Comparison of ENCODE assay signal across 17 cellular contexts in the genomic region with DNA sequence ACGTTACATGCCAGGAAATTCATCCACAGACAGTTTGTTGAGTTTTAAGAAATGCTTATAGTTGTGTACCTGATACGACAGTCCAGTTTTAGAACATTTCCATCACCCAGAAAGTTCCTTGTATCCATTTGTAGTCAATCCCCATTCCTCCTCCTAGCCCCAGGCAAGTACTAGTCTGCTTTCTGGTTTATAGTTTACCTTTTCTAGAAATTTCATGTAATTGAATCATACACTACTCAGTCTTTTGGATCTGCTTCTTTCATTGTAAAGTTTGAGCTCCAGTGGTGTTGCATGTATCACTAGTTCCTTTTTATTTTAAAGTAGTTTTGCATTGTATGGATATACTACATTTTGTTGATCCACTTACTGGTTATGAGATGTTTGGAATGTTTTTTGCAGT.
DNase-seq lines count a peak whose midpoint lies in the region; ATAC-seq and TF ChIP-seq lines count a peak whose summit lies in the region.
"Had no signal": no experiment of that assay in that cellular context is flagged by ENCODE, and none has a peak within 500 bp of the region (broad histone marks: within the 10 kb centered on the region; RNA-seq: fewer than 3 reads in every experiment).

No MANE protein-coding gene starts in this region.

- H3K27ac ChIP-seq in body of pancreas, result peak overlapping the region in 3 of 4 donors; percentile 89 to 96 (median 95)
- H3K27ac ChIP-seq in layer of hippocampus (ENCODE audit: low read depth, low read length), result peak overlapping the region; percentile 75
- peak overlapping the region; percentile 97 for H3K27ac ChIP-seq in smooth muscle cell (ENCODE audit: low read depth)
- H3K27ac ChIP-seq: BLaER1 treated with 17β-estradiol and CSF1 and Interleukin-3, amounts not matched to agents 10 nM and 100 nM had no signal

- H3K79me2 ChIP-seq in smooth muscle cell (ENCODE audit: low read depth), result peaks cover 82% of the 10 kb centered on the region

- H4K20me1 ChIP-seq in smooth muscle cell (ENCODE audit: low read depth), result peaks cover 10% of the 10 kb centered on the region
- H4K20me1 ChIP-seq: BLaER1 treated with 17β-estradiol and CSF1 and Interleukin-3, amounts not matched to agents 10 nM and 100 nM had no signal

- H3K4me1 Mint-ChIP-seq in HFFc6 (ENCODE audit: low read depth), result peaks cover 84% of the 10 kb centered on the region
- H3K4me1 Mint-ChIP-seq: endodermal cell; stimulated activated effector memory CD8-positive, alpha-beta T cell treated with anti-CD3 and anti-CD28 coated beads, Interleukin-12 subunit alpha, Interleukin-12 subunit beta, amount 100 ng/mL, for 72 hours had no signal

- H3K4me3 ChIP-seq in body of pancreas (no peak overlapping the region), smooth muscle cell (no peak overlapping the region)
- H3K4me3 ChIP-seq: BLaER1 treated with 17β-estradiol and CSF1 and Interleukin-3, amounts not matched to agents 10 nM and 100 nM had no signal

- H3K4me1 ChIP-seq in body of pancreas, result peaks cover 80% of the 10 kb centered on the region
- peaks cover 15% of the 10 kb centered on the region for H3K4me1 ChIP-seq in smooth muscle cell (ENCODE audit: low read depth)

- DNase-seq in HFFc6 (peak; percentile 20), body of pancreas (no peak), smooth muscle cell (lab: John Stamatoyannopoulos, UW; ENCODE audit: unreplicated experiment) (no peak), NCI-H2171 (lab: John Stamatoyannopoulos, UW) (no peak), HUDEP-2 (lab: John Stamatoyannopoulos, UW; ENCODE audit: unreplicated experiment in 76 of 76) (no peak), COR-L47 (lab: John Stamatoyannopoulos, UW) (no peak)
- DNase-seq: activated CD4-positive, alpha-beta T cell treated with anti-CD3 and anti-CD28 coated beads, Interleukin-2, amount 10 ng/mL, durations not matched to agents 24 days and 14 days; endodermal cell; MM.1S; posterior cingulate gyrus; stimulated activated CD4-positive, alpha-beta T cell treated with anti-CD3 and anti-CD28 coated beads, Interleukin-4, amount 100 ng/mL, for 1 hour; T-helper 1 cell had no signal

- H3K27me3 ChIP-seq in body of pancreas (no peaks in the 10 kb centered on the region), layer of hippocampus (ENCODE audit: control insufficient read depth, insufficient read depth, low read length) (no peaks in the 10 kb centered on the region), smooth muscle cell (ENCODE audit: low read depth) (no peaks in the 10 kb centered on the region)
- H3K27me3 ChIP-seq: BLaER1 treated with 17β-estradiol and CSF1 and Interleukin-3, amounts not matched to agents 10 nM and 100 nM had no signal

- H3K9me3 ChIP-seq in body of pancreas (no peaks in the 10 kb centered on the region), smooth muscle cell (replicated peaks; ENCODE audit: low read depth) (no peaks in the 10 kb centered on the region)
- H3K9me3 ChIP-seq: BLaER1 treated with 17β-estradiol and CSF1 and Interleukin-3, amounts not matched to agents 10 nM and 100 nM had no signal

- H3K27me3 Mint-ChIP-seq in HFFc6 (ENCODE audit: insufficient read depth), result peaks cover 2% of the 10 kb centered on the region; the same call in 1 of the 2 replicates
- H3K27me3 Mint-ChIP-seq: activated CD4-positive, alpha-beta T cell treated with anti-CD3 and anti-CD28 coated beads, Interleukin-2, amount 10 ng/mL, durations not matched to agents 24 days and 14 days had no signal

- H3F3A ChIP-seq in smooth muscle cell (ENCODE audit: low read depth), result peaks cover 63% of the 10 kb centered on the region

- H3K36me3 ChIP-seq in body of pancreas (replicated peaks in 1 of 2; ENCODE audit: insufficient read depth in 1 of 2, low read depth in 2 of 2) (peaks cover 0 to 8% of the 10 kb centered on the region in 2 donors), smooth muscle cell (ENCODE audit: low read depth) (no peaks in the 10 kb centered on the region)

- H2AFZ ChIP-seq in smooth muscle cell (ENCODE audit: low read depth), result no peak overlapping the region

- intact Hi-C loops in body of pancreas (cut with DNase I), result no loop called here

- TF ChIP-seq CTCF in HFFc6 (IDR thresholded peaks at IDR 0.05) (no peak), body of pancreas (IDR thresholded peaks at IDR 0.05) (no peak), smooth muscle cell (IDR thresholded peaks at IDR 0.05; ENCODE audit: borderline replicate concordance, insufficient read depth, poor library complexity, severe bottlenecking) (no peak)

- H3K9me3 Mint-ChIP-seq in HFFc6, result no peaks in the 10 kb centered on the region
- H3K9me3 Mint-ChIP-seq: activated CD4-positive, alpha-beta T cell treated with anti-CD3 and anti-CD28 coated beads, Interleukin-2, amount 10 ng/mL, durations not matched to agents 24 days and 14 days; activated T-helper 1 cell treated with anti-CD3 and anti-CD28 coated beads, Interleukin-12 subunit alpha, Interleukin-12 subunit beta, Interleukin-2, Interleukin-4 antibody, amounts not matched to agents 30 ng/mL and 10 ng/mL and 1 ng/mL, durations not matched to agents 14 hours and 24 hours and 36 hours; endodermal cell; stimulated activated effector memory CD8-positive, alpha-beta T cell treated with anti-CD3 and anti-CD28 coated beads, Interleukin-12 subunit alpha, Interleukin-12 subunit beta, amount 100 ng/mL, for 72 hours had no signal

- H3K4me3 Mint-ChIP-seq in HFFc6, result peak overlapping the region; percentile 86
- H3K4me3 Mint-ChIP-seq: activated T-helper 1 cell treated with anti-CD3 and anti-CD28 coated beads, Interleukin-12 subunit alpha, Interleukin-12 subunit beta, Interleukin-2, Interleukin-4 antibody, amounts not matched to agents 30 ng/mL and 10 ng/mL and 1 ng/mL, durations not matched to agents 14 hours and 24 hours and 36 hours; endodermal cell; stimulated activated effector memory CD8-positive, alpha-beta T cell treated with anti-CD3 and anti-CD28 coated beads, Interleukin-12 subunit alpha, Interleukin-12 subunit beta, amount 100 ng/mL, for 72 hours had no signal

- WGBS in body of pancreas, 2 donors, result 94 to 100% methylated on average over 2 of the region's 2 CpGs
- 68% methylated on average over 2 of the region's 2 CpGs for WGBS in smooth muscle cell (ENCODE audit: low lambda C conversion rate)

- H3K36me3 Mint-ChIP-seq in HFFc6 (ENCODE audit: low read depth), result peaks cover 67% of the 10 kb centered on the region

- H3K27ac Mint-ChIP-seq in HFFc6, result peak overlapping the region; percentile 100
- H3K27ac Mint-ChIP-seq: activated T-helper 1 cell treated with anti-CD3 and anti-CD28 coated beads, Interleukin-12 subunit alpha, Interleukin-12 subunit beta, Interleukin-2, Interleukin-4 antibody, amounts not matched to agents 30 ng/mL and 10 ng/mL and 1 ng/mL, durations not matched to agents 14 hours and 24 hours and 36 hours; endodermal cell; stimulated activated effector memory CD8-positive, alpha-beta T cell treated with anti-CD3 and anti-CD28 coated beads, Interleukin-12 subunit alpha, Interleukin-12 subunit beta, amount 100 ng/mL, for 72 hours had no signal

- H3K9ac ChIP-seq in smooth muscle cell (ENCODE audit: low read depth), result peak overlapping the region; percentile 81
- H3K9ac ChIP-seq: BLaER1 treated with 17β-estradiol and CSF1 and Interleukin-3, amounts not matched to agents 10 nM and 100 nM had no signal

- ATAC-seq in body of pancreas, result no peak
- ATAC-seq in GM19328 (IDR thresholded peaks at IDR 0.05; ENCODE audit: unreplicated experiment), result no peak
- ATAC-seq: stimulated activated effector memory CD8-positive, alpha-beta T cell treated with anti-CD3 and anti-CD28 coated beads, Interleukin-12 subunit alpha, Interleukin-12 subunit beta, amount 100 ng/mL, for 72 hours had no signal

- peak overlapping the region; percentile 69 for H3K4me2 ChIP-seq in smooth muscle cell
- H3K4me2 ChIP-seq: BLaER1 treated with 17β-estradiol and CSF1 and Interleukin-3, amounts not matched to agents 10 nM and 100 nM had no signal

- no peak for TF ChIP-seq POLR2A in body of pancreas (IDR thresholded peaks at IDR 0.05)
